ENCODE assay signal across 1 cellular context in genomic region chr10:72273410-72274212, GRCh38.
TF ChIP-seq lines count a peak whose summit lies in the region.

TSS of gene DDIT4 (plus strand) at chr10:72273924. CDS start at chr10:72274217, 293 bp downstream.

TF ChIP-seq in HepG2, 621 proteins besides CTCF, POLR2A, EP300 and RAD21 (continued from another document and continues in another):
- TF ChIP-seq PATZ1 (CRISPR knock-in tag; IDR thresholded peaks at IDR 0.05): peak; percentile 61; the same call in 1 of the 2 replicates
- TF ChIP-seq ARNTL (CRISPR knock-in tag; IDR thresholded peaks at IDR 0.05): peak; percentile 57
- peak; percentile 86 for TF ChIP-seq EEA1 (CRISPR knock-in tag; IDR thresholded peaks at IDR 0.05; ENCODE audit: borderline replicate concordance)
- TF ChIP-seq SMARCE1 (IDR thresholded peaks at IDR 0.05; ENCODE audit: borderline replicate concordance): no peak
- TF ChIP-seq, protein P1, sequence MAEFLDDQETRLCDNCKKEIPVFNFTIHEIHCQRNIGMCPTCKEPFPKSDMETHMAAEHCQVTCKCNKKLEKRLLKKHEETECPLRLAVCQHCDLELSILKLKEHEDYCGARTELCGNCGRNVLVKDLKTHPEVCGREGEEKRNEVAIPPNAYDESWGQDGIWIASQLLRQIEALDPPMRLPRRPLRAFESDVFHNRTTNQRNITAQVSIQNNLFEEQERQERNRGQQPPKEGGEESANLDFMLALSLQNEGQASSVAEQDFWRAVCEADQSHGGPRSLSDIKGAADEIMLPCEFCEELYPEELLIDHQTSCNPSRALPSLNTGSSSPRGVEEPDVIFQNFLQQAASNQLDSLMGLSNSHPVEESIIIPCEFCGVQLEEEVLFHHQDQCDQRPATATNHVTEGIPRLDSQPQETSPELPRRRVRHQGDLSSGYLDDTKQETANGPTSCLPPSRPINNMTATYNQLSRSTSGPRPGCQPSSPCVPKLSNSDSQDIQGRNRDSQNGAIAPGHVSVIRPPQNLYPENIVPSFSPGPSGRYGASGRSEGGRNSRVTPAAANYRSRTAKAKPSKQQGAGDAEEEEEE (CRISPR knock-in tag; IDR thresholded peaks at IDR 0.05; ENCODE audit: borderline replicate concordance): peak; percentile 78; the same call in 1 of the 2 replicates
- TF ChIP-seq, protein P2, sequence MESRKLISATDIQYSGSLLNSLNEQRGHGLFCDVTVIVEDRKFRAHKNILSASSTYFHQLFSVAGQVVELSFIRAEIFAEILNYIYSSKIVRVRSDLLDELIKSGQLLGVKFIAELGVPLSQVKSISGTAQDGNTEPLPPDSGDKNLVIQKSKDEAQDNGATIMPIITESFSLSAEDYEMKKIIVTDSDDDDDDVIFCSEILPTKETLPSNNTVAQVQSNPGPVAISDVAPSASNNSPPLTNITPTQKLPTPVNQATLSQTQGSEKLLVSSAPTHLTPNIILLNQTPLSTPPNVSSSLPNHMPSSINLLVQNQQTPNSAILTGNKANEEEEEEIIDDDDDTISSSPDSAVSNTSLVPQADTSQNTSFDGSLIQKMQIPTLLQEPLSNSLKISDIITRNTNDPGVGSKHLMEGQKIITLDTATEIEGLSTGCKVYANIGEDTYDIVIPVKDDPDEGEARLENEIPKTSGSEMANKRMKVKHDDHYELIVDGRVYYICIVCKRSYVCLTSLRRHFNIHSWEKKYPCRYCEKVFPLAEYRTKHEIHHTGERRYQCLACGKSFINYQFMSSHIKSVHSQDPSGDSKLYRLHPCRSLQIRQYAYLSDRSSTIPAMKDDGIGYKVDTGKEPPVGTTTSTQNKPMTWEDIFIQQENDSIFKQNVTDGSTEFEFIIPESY (CRISPR knock-in tag; IDR thresholded peaks at IDR 0.05): peak; percentile 49; the same call in 1 of the 2 replicates
- TF ChIP-seq, protein P3, sequence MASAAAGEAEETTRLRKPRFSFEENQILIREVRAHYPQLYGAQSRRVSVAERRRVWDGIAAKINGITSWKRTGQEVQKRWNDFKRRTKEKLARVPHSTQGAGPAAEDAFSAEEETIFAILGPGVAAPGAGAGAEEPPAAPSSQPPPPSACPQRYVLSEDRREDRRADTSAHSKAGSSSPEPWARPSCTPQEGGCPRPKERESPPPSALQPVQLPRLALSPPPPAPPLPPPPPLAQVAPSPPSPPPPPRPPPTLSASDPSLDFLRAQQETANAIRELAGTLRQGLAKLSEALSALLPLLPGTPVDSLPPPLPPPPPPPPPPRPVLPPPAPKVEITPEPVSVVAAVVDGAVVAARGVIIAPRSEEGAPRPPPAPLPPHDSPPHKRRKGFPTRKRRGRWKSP (CRISPR knock-in tag; IDR thresholded peaks at IDR 0.05): peak; percentile 76
- peak; percentile 84 for TF ChIP-seq ZHX1 (CRISPR knock-in tag; IDR thresholded peaks at IDR 0.05; ENCODE audit: low read depth)
- peak; percentile 68; the same call in 1 of the 2 replicates for TF ChIP-seq ZNF619 (CRISPR knock-in tag; IDR thresholded peaks at IDR 0.05)
- 0 out of 2 replicates have a peak, but pooled peaks have one; percentile 29 for TF ChIP-seq KIAA2018 (CRISPR knock-in tag; IDR thresholded peaks at IDR 0.05; ENCODE audit: borderline replicate concordance)
- no peak for TF ChIP-seq ATF7 (IDR thresholded peaks at IDR 0.05)
- TF ChIP-seq ATF7 (CRISPR knock-in tag; IDR thresholded peaks at IDR 0.05): no peak
- peak; percentile 39; the same call in 1 of the 2 replicates for TF ChIP-seq ZNF839 (CRISPR knock-in tag; IDR thresholded peaks at IDR 0.05; ENCODE audit: borderline replicate concordance)
- peak; percentile 66 for TF ChIP-seq ZNF501 (CRISPR knock-in tag; IDR thresholded peaks at IDR 0.05)
- peak; percentile 75 for TF ChIP-seq ZNF781 (CRISPR knock-in tag; IDR thresholded peaks at IDR 0.05; ENCODE audit: borderline replicate concordance, not compliant biosample characterization)
- TF ChIP-seq ESRRA (CRISPR knock-in tag; IDR thresholded peaks at IDR 0.05; ENCODE audit: low read depth): no peak; the same call in 1 of the 2 replicates
- TF ChIP-seq ZNF770 (CRISPR knock-in tag; IDR thresholded peaks at IDR 0.05): no peak
- TF ChIP-seq ZNF678 (CRISPR knock-in tag; IDR thresholded peaks at IDR 0.05): peak; percentile 76
- TF ChIP-seq ZNF776 (CRISPR knock-in tag; IDR thresholded peaks at IDR 0.05): peak; percentile 85
- TF ChIP-seq ZNF703 (CRISPR knock-in tag; IDR thresholded peaks at IDR 0.05; ENCODE audit: borderline replicate concordance): peak; percentile 84; the same call in 1 of the 2 replicates
- TF ChIP-seq NR2F6 (IDR thresholded peaks at IDR 0.05): peak; percentile 57; the same call in 1 of the 2 replicates
- peak; percentile 58; the same call in 1 of the 2 replicates for TF ChIP-seq NR2F6 (CRISPR knock-in tag; IDR thresholded peaks at IDR 0.05)
- 0 out of 2 replicates have a peak, but pooled peaks have one; percentile 72 for TF ChIP-seq ZNF563 (CRISPR knock-in tag; IDR thresholded peaks at IDR 0.05)
- TF ChIP-seq GATA4 (IDR thresholded peaks at IDR 0.05; ENCODE audit: borderline replicate concordance, low read depth): peak; percentile 98
- 0 out of 2 replicates have a peak, but pooled peaks have one; percentile 2 for TF ChIP-seq TCF7 (IDR thresholded peaks at IDR 0.05; ENCODE audit: low read depth)
- peak; percentile 83; the same call in 1 of the 2 replicates for TF ChIP-seq LBX2 (CRISPR knock-in tag; IDR thresholded peaks at IDR 0.05; ENCODE audit: borderline replicate concordance)
- TF ChIP-seq FOXM1 (CRISPR knock-in tag; IDR thresholded peaks at IDR 0.05): peak; percentile 16; the same call in 1 of the 2 replicates
- peak; percentile 70; the same call in 1 of the 2 replicates for TF ChIP-seq TBX2 (CRISPR knock-in tag; IDR thresholded peaks at IDR 0.05; ENCODE audit: borderline replicate concordance)
- TF ChIP-seq RELA (CRISPR knock-in tag; IDR thresholded peaks at IDR 0.05): peak; percentile 68; the same call in 1 of the 2 replicates
- TF ChIP-seq ONECUT2 (CRISPR knock-in tag; IDR thresholded peaks at IDR 0.05): peak; percentile 52; the same call in 1 of the 2 replicates
- TF ChIP-seq ZNF709 (CRISPR knock-in tag; IDR thresholded peaks at IDR 0.05): peak; percentile 53; the same call in 1 of the 2 replicates
- peak; percentile 97 for TF ChIP-seq E2F2 (CRISPR knock-in tag; IDR thresholded peaks at IDR 0.05; ENCODE audit: borderline replicate concordance)
- peak; percentile 91 for TF ChIP-seq ZNF256 (CRISPR knock-in tag; conservative IDR thresholded peaks at IDR 0.05)
- peak; percentile 89 for TF ChIP-seq SATB2 (CRISPR knock-in tag; IDR thresholded peaks at IDR 0.05)
- 0 out of 2 replicates have a peak, but pooled peaks have one; percentile 78 for TF ChIP-seq ZNF451 (CRISPR knock-in tag; IDR thresholded peaks at IDR 0.05)
- TF ChIP-seq MED8 (CRISPR knock-in tag; IDR thresholded peaks at IDR 0.05; ENCODE audit: insufficient replicate concordance): peak; percentile 92
